19 cellular contexts compared by ENCODE assay signal in the genomic region with DNA sequence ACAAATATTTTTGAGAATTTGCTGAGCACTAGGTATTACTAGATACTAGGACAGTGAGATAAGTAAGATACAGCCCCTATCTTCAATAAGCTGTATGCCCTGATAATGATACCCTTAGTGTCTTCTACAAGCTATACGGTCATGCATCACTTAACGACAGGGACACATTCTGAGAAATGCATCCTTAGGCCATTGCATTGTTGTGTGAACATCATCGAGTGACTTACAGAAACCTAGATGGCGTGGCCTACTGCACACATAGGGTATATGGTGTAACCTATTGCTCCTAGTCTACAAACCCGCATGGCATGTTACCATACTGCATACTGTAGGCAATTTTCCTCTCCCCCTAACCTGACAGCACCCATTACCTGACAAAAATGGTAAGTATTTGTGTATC.
DNase-seq lines count a peak whose midpoint lies in the region; ATAC-seq and TF ChIP-seq lines count a peak whose summit lies in the region.
"Had no signal": no experiment of that assay in that cellular context is flagged by ENCODE, and none has a peak within 500 bp of the region (broad histone marks: within the 10 kb centered on the region; RNA-seq: fewer than 3 reads in every experiment).

No MANE protein-coding gene starts in this region.

- H3K4me1 Mint-ChIP-seq in endothelial cell (ENCODE audit: unreplicated experiment) = peaks cover 63% of the 10 kb centered on the region

- H3K9me3 ChIP-seq in left ventricle myocardium inferior (replicated peaks) (no peaks in the 10 kb centered on the region), trophoblast cell (ENCODE audit: insufficient read depth, low read depth, low read length) (no peaks in the 10 kb centered on the region), vagina (no peaks in the 10 kb centered on the region), right lobe of liver (no peaks in the 10 kb centered on the region)

- no CpG with 5 or more reads among the region's 5 CpGs for WGBS in trophoblast cell (ENCODE audit: extremely low coverage, insufficient coverage, insufficient read length)
- WGBS in right lobe of liver (ENCODE audit: insufficient coverage, low coverage, low lambda C conversion rate, missing lambda C conversion rate) = 96% methylated on average over 3 of the region's 5 CpGs

- H3K14ac ChIP-seq in trophoblast cell (ENCODE audit: low read length) = no peak overlapping the region

- no peaks in the 10 kb centered on the region for H3K27me3 Mint-ChIP-seq in endothelial cell (ENCODE audit: unreplicated experiment)

- no peak overlapping the region for H3K4me2 ChIP-seq in trophoblast cell (ENCODE audit: low read length)

- intact Hi-C loops in left ventricle myocardium inferior (cut with micrococcal nuclease) = no loop called here
- intact Hi-C loops in cardiac septum (cut with DNase I) = loop anchor here (5.0 kb wide), 2 partner anchors 64 to 66 kb away; partner anchors contain the start of gene LRCH1
- intact Hi-C loops in vagina (cut with DNase I) = no loop called here
- intact Hi-C loops in right lobe of liver (cut with DNase I) = no loop called here

- H4K8ac ChIP-seq in trophoblast cell (ENCODE audit: low read depth, low read length) = no peak overlapping the region

- H3K9me3 Mint-ChIP-seq in endothelial cell (ENCODE audit: unreplicated experiment) = no peaks in the 10 kb centered on the region

- no peak overlapping the region for H4K12ac ChIP-seq in trophoblast cell (ENCODE audit: low read depth, low read length)

- H3K27me3 ChIP-seq in left ventricle myocardium inferior (ENCODE audit: low read depth) (no peaks in the 10 kb centered on the region), trophoblast cell (ENCODE audit: insufficient read depth, low read length) (no peaks in the 10 kb centered on the region), vagina (no peaks in the 10 kb centered on the region), right lobe of liver (no peaks in the 10 kb centered on the region)

- H2AK5ac ChIP-seq in trophoblast cell (ENCODE audit: low read length) = no peak overlapping the region

- H3K36me3 Mint-ChIP-seq in endothelial cell (ENCODE audit: low read depth, unreplicated experiment) = peaks cover 5% of the 10 kb centered on the region

- TF ChIP-seq POLR2A in vagina (IDR thresholded peaks at IDR 0.05) (no peak), right lobe of liver (IDR thresholded peaks at IDR 0.05) (no peak)

- H2BK5ac ChIP-seq in trophoblast cell (ENCODE audit: low read depth, low read length, poor library complexity) = no peak overlapping the region

- no peak for TF ChIP-seq CTCF in left ventricle myocardium inferior (IDR thresholded peaks at IDR 0.05; ENCODE audit: borderline replicate concordance)
- TF ChIP-seq CTCF in endothelial cell (IDR thresholded peaks at IDR 0.05; ENCODE audit: unreplicated experiment) = no peak
- TF ChIP-seq CTCF in vagina (IDR thresholded peaks at IDR 0.05) = no peak
- no peak for TF ChIP-seq CTCF in right lobe of liver (IDR thresholded peaks at IDR 0.05)

- peaks cover 6% of the 10 kb centered on the region for H3K79me1 ChIP-seq in trophoblast cell (ENCODE audit: low read length)

- no peak overlapping the region for H2BK12ac ChIP-seq in trophoblast cell (ENCODE audit: low read length)

- no peak overlapping the region for H4K91ac ChIP-seq in trophoblast cell (ENCODE audit: low read depth, low read length)

- H3K27ac Mint-ChIP-seq in endothelial cell (ENCODE audit: unreplicated experiment) = peak overlapping the region; percentile 7

- H3K79me2 ChIP-seq in trophoblast cell (ENCODE audit: control insufficient read depth, insufficient read depth, low read length, poor library complexity) = peaks cover 13% of the 10 kb centered on the region

- H3K27ac ChIP-seq in left ventricle myocardium inferior (replicated peaks) = peak overlapping the region; percentile 82
- H3K27ac ChIP-seq in trophoblast cell (ENCODE audit: low read depth, low read length) = peak overlapping the region; percentile 0
- peak overlapping the region; percentile 85 for H3K27ac ChIP-seq in vagina
- H3K27ac ChIP-seq in right lobe of liver = no peak overlapping the region
- H3K27ac ChIP-seq: 22Rv1, C4-2B, RWPE1 had no signal

- H3K4me1 ChIP-seq in left ventricle myocardium inferior (peaks cover 98% of the 10 kb centered on the region), trophoblast cell (ENCODE audit: control insufficient read depth in 1 of 2, insufficient read depth in 2 of 2, low read length in 2 of 2) (peaks cover 15 to 21% of the 10 kb centered on the region in 2 experiments), vagina (peaks cover 58% of the 10 kb centered on the region), right lobe of liver (peaks cover 0 to 40% (median 5%) of the 10 kb centered on the region in 4 donors)

- no peak overlapping the region for H3K4me3 Mint-ChIP-seq in endothelial cell (ENCODE audit: unreplicated experiment)

- H3K4me3 ChIP-seq in left ventricle myocardium inferior = no peak overlapping the region
- H3K4me3 ChIP-seq in trophoblast cell (ENCODE audit: low read depth, low read length) = no peak overlapping the region
- H3K4me3 ChIP-seq in vagina = no peak overlapping the region
- H3K4me3 ChIP-seq in right lobe of liver = no peak overlapping the region

- H3K36me3 ChIP-seq in left ventricle myocardium inferior (no peaks in the 10 kb centered on the region), trophoblast cell (ENCODE audit: control insufficient read depth in 1 of 2, insufficient read depth in 2 of 2, low read length in 2 of 2) (no peaks in the 10 kb centered on the region), vagina (no peaks in the 10 kb centered on the region), right lobe of liver (no peaks in the 10 kb centered on the region)

- H3K23ac ChIP-seq in trophoblast cell (ENCODE audit: low read length) = no peak overlapping the region

- DNase-seq in left ventricle myocardium inferior (no peak), cardiac septum (ENCODE audit: low spot score) (no peak), endothelial cell (ENCODE audit: low spot score) (no peak), trophoblast cell (peak; percentile 94 to 98), vagina (ENCODE audit: extremely low spot score in 2 of 2) (no peak), right lobe of liver (no peak)
- DNase-seq in activated CD4-positive, CD25-positive, alpha-beta regulatory T cell treated with anti-CD3 and anti-CD28 coated beads, Interleukin-2, amount 50 U/mL, for 72 hours = no peak
- DNase-seq: COR-L47; KG1; NCI-H1092 treated with DMSO at 0.1 percent for 48 hours; NCI-H1694; NCI-H2107; NCI-H226; NCI-H526; NK-92 treated with Interleukin-12 subunit alpha and Interleukin-12 subunit beta, amount 100 ng/mL, for 24 hours had no signal

- no peak for ATAC-seq in right lobe of liver
- ATAC-seq in GM19463 (IDR thresholded peaks at IDR 0.05; ENCODE audit: unreplicated experiment) = no peak

- H3K4ac ChIP-seq in trophoblast cell (ENCODE audit: low read depth, low read length) = no peak overlapping the region

- H3K18ac ChIP-seq in trophoblast cell (ENCODE audit: low read length) = no peak overlapping the region

- no peak overlapping the region for H3K9ac ChIP-seq in trophoblast cell (ENCODE audit: low read length)

- H2AFZ ChIP-seq in trophoblast cell (ENCODE audit: insufficient read depth, low read length, poor library complexity) = no peak overlapping the region

- H2BK120ac ChIP-seq in trophoblast cell (ENCODE audit: insufficient read depth, low read length, poor library complexity) = no peak overlapping the region

Comparison
In these comparisons a context has a peak if more than half of its experiments do, and no peak if none do; other contexts are left out.
1. DNase-seq: peak in trophoblast cell (2 of 2); none in left ventricle myocardium inferior (single experiment), cardiac septum (single experiment), endothelial cell (single experiment), vagina (0 of 2), activated CD4-positive, CD25-positive, alpha-beta regulatory T cell treated with anti-CD3 and anti-CD28 coated beads, Interleukin-2, amount 50 U/mL, for 72 hours (single experiment) and right lobe of liver (0 of 3).
2. H3K27ac ChIP-seq: peak in left ventricle myocardium inferior (single experiment), trophoblast cell (single experiment) and vagina (single experiment); none in right lobe of liver (0 of 3).